In genomic region chrX:30190426-30190825, GRCh38 we compare ENCODE assay signal across 33 cellular contexts. TPM values are rescaled to one million over a fixed set of nuclear protein-coding genes. Genes with fewer than 3 reads are reported as not detected.
"Had no signal": no experiment of that assay in that cellular context is flagged by ENCODE, and none has a peak within 500 bp of the region (broad histone marks: within the 10 kb centered on the region; RNA-seq: fewer than 3 reads in every experiment).

No MANE protein-coding gene starts in this region.

- H3K27ac ChIP-seq: left lung, ovary, prostate gland, sigmoid colon, stomach, testis, thyroid gland, transverse colon, upper lobe of left lung had no signal

- H3K4me3 ChIP-seq: left lung, lung, ovary, prostate gland, sigmoid colon, smooth muscle cell, stomach, testis, thyroid gland, transverse colon, upper lobe of left lung had no signal

- H3K36me3 ChIP-seq: left lung, ovary, prostate gland, sigmoid colon, stomach, thyroid gland, transverse colon, upper lobe of left lung had no signal

- ATAC-seq: left colon; left lung; natural killer cell; right cardiac atrium; stimulated activated naive B cell treated with anti-CD40 and anti-IgM and Interleukin-4, amounts not matched to agents 10 μg/mL and 1 μg/mL and 100 μg/mL, for 72 hours; stimulated activated naive CD8-positive, alpha-beta T cell treated with anti-CD3 and anti-CD28 coated beads, Interleukin-15, Interleukin-2, amounts not matched to agents 100 U/mL and 50 U/mL, for 24 hours had no signal

- H3K27me3 ChIP-seq: ovary, sigmoid colon, testis, thyroid gland, transverse colon, upper lobe of left lung had no signal

- H3K4me2 ChIP-seq: smooth muscle cell had no signal

- H3K4me1 ChIP-seq: left lung, prostate gland, sigmoid colon, stomach, testis, thyroid gland, transverse colon, upper lobe of left lung had no signal

- H3K9me3 ChIP-seq: left lung, ovary, prostate gland, sigmoid colon, stomach, testis, thyroid gland, transverse colon, upper lobe of left lung had no signal

- DNase-seq: hypothalamus; immature natural killer cell; kidney; left colon; left lung; mesendoderm; naive B cell; natural killer cell; ovary; posterior cingulate gyrus; retina; right cardiac atrium; sigmoid colon; stimulated activated CD4-positive, alpha-beta T cell treated with anti-CD3 and anti-CD28 coated beads, Interleukin-15, amount 100 ng/mL, for 24 hours; stimulated activated CD4-positive, alpha-beta T cell treated with anti-CD3 and anti-CD28 coated beads, Interleukin-2, amount 100 ng/mL, for 24 hours; stimulated activated CD4-positive, alpha-beta T cell treated with anti-CD3 and anti-CD28 coated beads, Interleukin-4, amount 100 ng/mL, for 1 hour; stimulated activated naive B cell treated with anti-CD40 and anti-IgM and Interleukin-4, amounts not matched to agents 10 μg/mL and 1 μg/mL and 100 μg/mL, for 72 hours; stimulated activated naive CD8-positive, alpha-beta T cell treated with anti-CD3 and anti-CD28 coated beads, Interleukin-15, Interleukin-2, amounts not matched to agents 100 U/mL and 50 U/mL, for 24 hours; stomach; testis; thyroid gland; transverse colon; upper lobe of left lung had no signal

- FAIRE-seq: islet of Langerhans, kidney had no signal

RNA-seq across cellular contexts. Expression of gene MAGEB2, which starts 24.9 kb away (rescaled TPM):
- total RNA-seq: left colon, left lung, lower leg skin, lung, mesothelial cell of epicardium, mononuclear cell, natural killer cell, omental fat pad, right cardiac atrium, sigmoid colon, smooth muscle cell, stomach, transverse colon, upper lobe of left lung, urinary bladder had no signal
- polyA plus RNA-seq: immature natural killer cell, lung, neural cell, right cardiac atrium, sigmoid colon, smooth muscle cell, stomach, urinary bladder had no signal

RNA-seq across cellular contexts. Expression of gene MAGEB3, which starts 40.0 kb away (rescaled TPM):
- total RNA-seq: kidney, left colon, left lung, lower leg skin, lung, mononuclear cell, natural killer cell, omental fat pad, ovary, right cardiac atrium, sigmoid colon, smooth muscle cell, stomach, thyroid gland, transverse colon, upper lobe of left lung, urinary bladder had no signal
- polyA plus RNA-seq: immature natural killer cell, lung, neural cell, ovary, right cardiac atrium, sigmoid colon, smooth muscle cell, stomach, urinary bladder had no signal

RNA-seq across cellular contexts. Expression of gene MAGEB4, which starts 51.4 kb away (rescaled TPM):
- total RNA-seq: kidney, left colon, left lung, lower leg skin, lung, mesothelial cell of epicardium, mononuclear cell, natural killer cell, omental fat pad, right cardiac atrium, sigmoid colon, stomach, thyroid gland, transverse colon, upper lobe of left lung, urinary bladder had no signal
- polyA plus RNA-seq: immature natural killer cell, lung, neural cell, ovary, right cardiac atrium, sigmoid colon, smooth muscle cell, stomach, urinary bladder had no signal

RNA-seq across cellular contexts. Expression of gene MAGEB1, which starts 56.5 kb away (rescaled TPM):
- total RNA-seq: kidney, left colon, left lung, lower leg skin, lung, mesothelial cell of epicardium, mononuclear cell, natural killer cell, omental fat pad, ovary, right cardiac atrium, sigmoid colon, smooth muscle cell, stomach, thyroid gland, transverse colon, upper lobe of left lung, urinary bladder had no signal
- polyA plus RNA-seq: immature natural killer cell, lung, neural cell, right cardiac atrium, sigmoid colon, smooth muscle cell, stomach, urinary bladder had no signal
